In the genomic region with DNA sequence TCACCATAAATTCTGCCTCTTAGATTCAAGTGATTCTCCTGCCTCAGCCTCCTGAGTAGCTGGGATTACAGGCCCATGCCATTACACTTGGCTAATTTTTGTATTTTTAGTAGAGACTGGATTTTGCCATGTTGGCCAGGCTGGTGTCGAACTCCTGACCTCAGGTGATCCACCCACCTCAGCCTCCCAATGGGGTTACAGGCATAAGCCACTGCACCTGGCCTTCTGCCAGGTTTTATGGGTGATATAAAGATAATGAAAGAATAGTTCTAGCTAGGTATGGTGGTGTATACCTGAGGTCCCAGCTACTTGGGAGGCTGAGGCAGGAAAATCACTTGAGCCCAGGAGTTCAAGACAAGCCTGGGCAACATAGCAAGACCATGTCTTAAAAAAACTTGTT, we compare ENCODE assay signal across 2 cellular contexts. TPM values are rescaled to one million over a fixed set of nuclear protein-coding genes. Genes with fewer than 3 reads are reported as not detected.
"Had no signal": no experiment of that assay in that cellular context is flagged by ENCODE, and none has a peak within 500 bp of the region (broad histone marks: within the 10 kb centered on the region; RNA-seq: fewer than 3 reads in every experiment).

No MANE protein-coding gene starts in this region.

RNA-seq across cellular contexts. Expression of gene VASH2, which starts 14.7 kb away (rescaled TPM):
- total RNA-seq: naive thymus-derived CD8-positive, alpha-beta T cell; natural killer cell had no signal
